In the genomic region with DNA sequence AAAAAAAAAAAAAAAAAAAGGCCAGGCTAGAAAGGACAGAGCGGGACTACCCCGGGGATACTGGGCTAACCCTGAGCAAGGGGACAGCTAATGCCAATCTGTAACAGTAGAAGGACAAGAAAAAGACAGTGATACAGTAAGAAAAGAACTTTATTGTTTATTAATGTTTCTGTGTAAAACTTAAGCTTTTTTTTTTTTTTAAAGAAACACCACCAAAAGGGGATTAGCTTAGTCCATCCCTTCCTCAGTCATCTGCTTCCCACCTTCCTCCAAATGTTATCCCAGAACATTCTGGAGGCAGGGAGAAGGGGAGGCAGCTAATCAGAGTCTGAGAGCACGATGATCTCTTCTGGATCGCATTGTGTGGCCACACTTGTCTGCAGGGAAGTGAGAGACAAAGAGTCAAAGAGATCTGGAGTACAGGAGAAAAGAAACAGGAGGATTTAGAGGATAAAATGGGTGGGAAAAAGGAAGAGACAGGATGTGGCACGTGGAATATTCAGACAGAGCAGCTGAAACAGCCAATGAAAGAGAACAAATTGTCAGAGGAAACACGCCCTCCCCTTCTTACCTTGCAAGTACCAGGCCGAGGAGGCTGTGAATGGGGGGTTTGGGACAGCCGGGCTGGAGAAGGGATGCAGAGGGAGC, we compare ENCODE assay signal across 8 cellular contexts. TPM values are rescaled to one million over a fixed set of nuclear protein-coding genes. Genes with fewer than 3 reads are reported as not detected.
DNase-seq lines count a peak whose midpoint lies in the region; ATAC-seq and TF ChIP-seq lines count a peak whose summit lies in the region.

No MANE protein-coding gene starts in this region.

- peaks cover 38% of the 10 kb centered on the region for H3K36me3 ChIP-seq in CD8-positive, alpha-beta memory T cell (ENCODE audit: insufficient read depth, low read length)
- H3K36me3 ChIP-seq in Panc1 (ENCODE audit: control insufficient read depth, insufficient read depth, low read length) (peaks cover 18% of the 10 kb centered on the region), trophoblast cell (ENCODE audit: control insufficient read depth in 1 of 2, insufficient read depth in 2 of 2, low read length in 2 of 2) (peaks cover 35 to 38% of the 10 kb centered on the region in 2 experiments)

- peaks cover 15% of the 10 kb centered on the region for H3K79me2 ChIP-seq in trophoblast cell (ENCODE audit: control insufficient read depth, insufficient read depth, low read length, poor library complexity)

- peak overlapping the region; percentile 85 to 99 (median 97) for H3K27ac Mint-ChIP-seq in CD8-positive, alpha-beta memory T cell

- no peak overlapping the region for H2BK5ac ChIP-seq in trophoblast cell (ENCODE audit: low read depth, low read length, poor library complexity)

- no peak overlapping the region for H4K12ac ChIP-seq in trophoblast cell (ENCODE audit: low read depth, low read length)

- H3K27me3 ChIP-seq in CD8-positive, alpha-beta memory T cell (ENCODE audit: insufficient read depth, low read length, poor library complexity, severe bottlenecking) = no peaks in the 10 kb centered on the region
- H3K27me3 ChIP-seq in Panc1 (ENCODE audit: control insufficient read depth, insufficient read depth, low read length) (no peaks in the 10 kb centered on the region), trophoblast cell (ENCODE audit: insufficient read depth, low read length) (no peaks in the 10 kb centered on the region)

- peak overlapping the region; percentile 94 to 100 (median 100) for H3K4me3 Mint-ChIP-seq in CD8-positive, alpha-beta memory T cell

- H3K4me1 ChIP-seq in CD8-positive, alpha-beta memory T cell (ENCODE audit: insufficient read depth, low read length) = peaks cover 68% of the 10 kb centered on the region
- H3K4me1 ChIP-seq in Panc1 (ENCODE audit: control insufficient read depth, insufficient read depth, low read length) (peaks cover 55% of the 10 kb centered on the region), trophoblast cell (ENCODE audit: control insufficient read depth in 1 of 2, insufficient read depth in 2 of 2, low read length in 2 of 2) (peaks cover 21 to 32% of the 10 kb centered on the region in 2 experiments)

- no peak overlapping the region for H2AK5ac ChIP-seq in trophoblast cell (ENCODE audit: low read length)

- H3K18ac ChIP-seq in trophoblast cell (ENCODE audit: low read length) = no peak overlapping the region

- DNase-seq in CD8-positive, alpha-beta memory T cell = no peak
- DNase-seq in Panc1 (ENCODE audit: low read depth, low spot score) = no peak
- no peak for DNase-seq in epithelial cell of prostate (ENCODE audit: low read depth, low spot score)
- no peak for DNase-seq in trophoblast cell
- DNase-seq in NCI-H2171 (lab: John Stamatoyannopoulos, UW) = no peak
- DNase-seq in NCI-H1048 (lab: John Stamatoyannopoulos, UW) = no peak
- no peak for DNase-seq in COR-L47 (lab: John Stamatoyannopoulos, UW)

- H3K9ac ChIP-seq in trophoblast cell (ENCODE audit: low read length) = peak overlapping the region; percentile 1

- H3K27me3 Mint-ChIP-seq in CD8-positive, alpha-beta memory T cell = peaks cover 0 to 3% of the 10 kb centered on the region in 2 donors

- no peak overlapping the region for H3K4ac ChIP-seq in trophoblast cell (ENCODE audit: low read depth, low read length)

- in situ Hi-C loops in Panc1 (cut with HindIII; ENCODE audit: low pct_unique_long_range_greater_than_20kb, low sequenced_read_pairs) = no loop called here

- ATAC-seq in Panc1 (no peak), GM19023 (IDR thresholded peaks at IDR 0.05; ENCODE audit: unreplicated experiment) (no peak)

- H3K14ac ChIP-seq in trophoblast cell (ENCODE audit: low read length) = no peak overlapping the region

- H4K91ac ChIP-seq in trophoblast cell (ENCODE audit: low read depth, low read length) = no peak overlapping the region

- POLR2A ChIA-PET in CD8-positive, alpha-beta memory T cell (lab: Charles Lee) = interaction anchor here (0.5 to 2.9 kb wide), 10 partner anchors 19 to 137 kb away, joined by 3 to 75 read pairs (median 8); partner anchors contain the start of genes B3GALT4, PFDN6, RGL2 and WDR46
- POLR2A ChIA-PET in Panc1 (lab: Charles Lee) = interaction anchor here (0.6 kb wide), 1 partner anchor 10 kb away, joined by 3 read pairs; no protein-coding TSS in a partner anchor

- CTCF ChIA-PET in CD8-positive, alpha-beta memory T cell (lab: Charles Lee) = interaction anchor here (0.8 to 4.4 kb wide), 12 partner anchors 8 to 110 kb away, joined by 3 to 52 read pairs (median 4); partner anchors contain the start of genes RGL2, RPS18 and VPS52
- CTCF ChIA-PET in Panc1 (lab: Charles Lee) = interaction anchor here (0.6 to 0.9 kb wide), 3 partner anchors 58 to 383 kb away, joined by 3 to 5 read pairs (median 4); no protein-coding TSS in a partner anchor

- H2BK120ac ChIP-seq in trophoblast cell (ENCODE audit: insufficient read depth, low read length, poor library complexity) = no peak overlapping the region

- no peak overlapping the region for H2AFZ ChIP-seq in trophoblast cell (ENCODE audit: insufficient read depth, low read length, poor library complexity)

- H3K9me3 ChIP-seq in CD8-positive, alpha-beta memory T cell (ENCODE audit: low read length) = no peaks in the 10 kb centered on the region
- no peaks in the 10 kb centered on the region for H3K9me3 ChIP-seq in Panc1 (ENCODE audit: control insufficient read depth, insufficient read depth, low read depth, low read length)
- no peaks in the 10 kb centered on the region for H3K9me3 ChIP-seq in trophoblast cell (ENCODE audit: insufficient read depth, low read depth, low read length)

- peak overlapping the region; percentile 100 for H3K4me3 ChIP-seq in CD8-positive, alpha-beta memory T cell (ENCODE audit: low read length)
- H3K4me3 ChIP-seq in Panc1 (ENCODE audit: low read depth in 2 of 2, low read length in 2 of 2) = peak overlapping the region; percentile 60 to 67
- no peak overlapping the region for H3K4me3 ChIP-seq in trophoblast cell (ENCODE audit: low read depth, low read length)

- H3K36me3 Mint-ChIP-seq in CD8-positive, alpha-beta memory T cell = peaks cover 14 to 64% (median 15%) of the 10 kb centered on the region in 3 donors

- H3K4me2 ChIP-seq in trophoblast cell (ENCODE audit: low read length) = peak overlapping the region; percentile 73

- no peak overlapping the region for H3K23ac ChIP-seq in trophoblast cell (ENCODE audit: low read length)

- H3K4me1 Mint-ChIP-seq in CD8-positive, alpha-beta memory T cell = peaks cover 74 to 92% (median 78%) of the 10 kb centered on the region in 3 donors

- H3K79me1 ChIP-seq in trophoblast cell (ENCODE audit: low read length) = peaks cover 20% of the 10 kb centered on the region

- WGBS in trophoblast cell (ENCODE audit: extremely low coverage, insufficient coverage, insufficient read length) = no CpG with 5 or more reads among the region's 8 CpGs

- BruUV-seq in Panc1 (replicated peaks; lab: Mats Ljungman, UMichigan) = no TSS peak

- peak overlapping the region; percentile 36 for H4K8ac ChIP-seq in trophoblast cell (ENCODE audit: low read depth, low read length)

- H2BK12ac ChIP-seq in trophoblast cell (ENCODE audit: low read length) = no peak overlapping the region

- intact Hi-C loops in Panc1 (cut with micrococcal nuclease; ENCODE audit: unreplicated experiment) = no loop called here

- no peaks in the 10 kb centered on the region for H3K9me3 Mint-ChIP-seq in CD8-positive, alpha-beta memory T cell

- TF ChIP-seq CTCF in Panc1 (IDR thresholded peaks at IDR 0.05) = no peak

- H3K27ac ChIP-seq in CD8-positive, alpha-beta memory T cell (ENCODE audit: low read depth, low read length) = peak overlapping the region; percentile 72
- H3K27ac ChIP-seq in Panc1 (ENCODE audit: low read length) (peak overlapping the region; percentile 89), epithelial cell of prostate (peak overlapping the region; percentile 75), trophoblast cell (ENCODE audit: low read depth, low read length) (peak overlapping the region; percentile 48)

RNA-seq across cellular contexts. Expression of gene ZBTB22, which starts 1.0 kb away (rescaled TPM):
- total RNA-seq in CD8-positive, alpha-beta memory T cell = 1 to 10 TPM; 6.9 to 7.8 TPM
- polyA plus RNA-seq in CD8-positive, alpha-beta memory T cell = 12.7 TPM
- 16.0 TPM for total RNA-seq in Panc1 (2021; ENCODE audit: unreplicated experiment)
- polyA plus RNA-seq in Panc1 (2012; ENCODE audit: insufficient read length) = 16.4 TPM
- 10.8 and 10.9 TPM in 2 replicates for polyA plus RNA-seq in trophoblast cell (2013)

RNA-seq across cellular contexts. Expression of gene DAXX, which starts 4.2 kb away (rescaled TPM):
- 100 to 1,000 TPM in 1 of 2 experiments, 10 to 100 TPM in 1; 88.2 to 106 TPM for total RNA-seq in CD8-positive, alpha-beta memory T cell
- polyA plus RNA-seq in CD8-positive, alpha-beta memory T cell = 152 TPM
- 77.6 TPM for total RNA-seq in Panc1 (2021; ENCODE audit: unreplicated experiment)
- 81.1 TPM for polyA plus RNA-seq in Panc1 (2012; ENCODE audit: insufficient read length)
- polyA plus RNA-seq in trophoblast cell (2013) = 54.8 and 56.1 TPM in 2 replicates

RNA-seq across cellular contexts. Expression of gene TAPBP, which starts 4.7 kb away (rescaled TPM):
- total RNA-seq in CD8-positive, alpha-beta memory T cell = 100 to 1,000 TPM; 211 to 213 TPM
- polyA plus RNA-seq in CD8-positive, alpha-beta memory T cell = 500 TPM
- 246 TPM for total RNA-seq in Panc1 (2021; ENCODE audit: unreplicated experiment)
- 167 TPM for polyA plus RNA-seq in Panc1 (2012; ENCODE audit: insufficient read length)
- polyA plus RNA-seq in trophoblast cell (2013) = 62.9 and 65.4 TPM in 2 replicates

RNA-seq across cellular contexts. Expression of gene RGL2, which starts 19.8 kb away (rescaled TPM):
- total RNA-seq in CD8-positive, alpha-beta memory T cell = 10 to 100 TPM; 20.5 to 22.9 TPM
- polyA plus RNA-seq in CD8-positive, alpha-beta memory T cell = 10.4 TPM
- 84.4 TPM for total RNA-seq in Panc1 (2021; ENCODE audit: unreplicated experiment)
- polyA plus RNA-seq in Panc1 (2012; ENCODE audit: insufficient read length) = 102 TPM
- 151 and 154 TPM in 2 replicates for polyA plus RNA-seq in trophoblast cell (2013)

RNA-seq across cellular contexts. Expression of gene PFDN6, which starts 29.1 kb away (rescaled TPM):
- total RNA-seq in CD8-positive, alpha-beta memory T cell = 100 to 1,000 TPM; 118 to 119 TPM
- 37.4 TPM for polyA plus RNA-seq in CD8-positive, alpha-beta memory T cell
- 101 TPM for total RNA-seq in Panc1 (2021; ENCODE audit: unreplicated experiment)
- 127 TPM for polyA plus RNA-seq in Panc1 (2012; ENCODE audit: insufficient read length)
- 67.7 and 69.0 TPM in 2 replicates for polyA plus RNA-seq in trophoblast cell (2013)
